In genomic region chr4:94639298-94639697, GRCh38 we compare ENCODE assay signal across 23 cellular contexts.
"Had no signal": no experiment of that assay in that cellular context is flagged by ENCODE, and none has a peak within 500 bp of the region (broad histone marks: within the 10 kb centered on the region; RNA-seq: fewer than 3 reads in every experiment).

No MANE protein-coding gene starts in this region.

- H3K27ac Mint-ChIP-seq: activated B cell treated with CpG ODN at 0.5 μM for 24 hours; activated CD4-positive, alpha-beta T cell treated with anti-CD3 and anti-CD28 coated beads, Interleukin-2, amount 10 ng/mL, durations not matched to agents 24 days and 14 days; activated CD8-positive, alpha-beta memory T cell treated with anti-CD3 and anti-CD28 coated beads, Interleukin-2, amount 10 ng/mL, durations not matched to agents 7 days and 5 days; activated naive CD4-positive, alpha-beta T cell treated with anti-CD3 and anti-CD28 coated beads, Interleukin-2, amount 50 U/mL, for 24 hours; activated T-cell treated with anti-CD3 and anti-CD28 coated beads, Interleukin-2, amount 50 U/mL, for 24 hours; activated T-helper 1 cell treated with anti-CD3 and anti-CD28 coated beads, Interleukin-12 subunit alpha, Interleukin-12 subunit beta, Interleukin-2, Interleukin-4 antibody, amounts not matched to agents 30 ng/mL and 10 ng/mL and 1 ng/mL, durations not matched to agents 14 hours and 24 hours and 36 hours; T-cell had no signal

- H3K4me3 ChIP-seq: breast epithelium, SK-N-MC had no signal

- H3K4me1 Mint-ChIP-seq: activated B cell treated with CpG ODN at 0.5 μM for 24 hours; activated CD4-positive, alpha-beta T cell treated with anti-CD3 and anti-CD28 coated beads, Interleukin-2, amount 10 ng/mL, durations not matched to agents 24 days and 14 days; activated CD8-positive, alpha-beta memory T cell treated with anti-CD3 and anti-CD28 coated beads, Interleukin-2, amount 10 ng/mL, durations not matched to agents 7 days and 5 days; activated naive CD4-positive, alpha-beta T cell treated with anti-CD3 and anti-CD28 coated beads, Interleukin-2, amount 50 U/mL, for 24 hours; T-cell had no signal

- H3K9me3 ChIP-seq: breast epithelium had no signal

- ATAC-seq: activated CD8-positive, alpha-beta memory T cell treated with anti-CD3 and anti-CD28 coated beads, Interleukin-2, amount 10 ng/mL, durations not matched to agents 7 days and 5 days; T-cell had no signal

- DNase-seq: activated B cell treated with CpG ODN at 0.5 μM for 24 hours; activated CD4-positive, alpha-beta T cell treated with anti-CD3 and anti-CD28 coated beads for 1 hour; activated CD4-positive, alpha-beta T cell treated with anti-CD3 and anti-CD28 coated beads, Interleukin-2, amount 10 ng/mL, durations not matched to agents 24 days and 14 days; activated CD4-positive, alpha-beta T cell treated with anti-CD3 and anti-CD28 coated beads, Interleukin-2, amount 50 U/mL, for 48 hours; activated CD8-positive, alpha-beta memory T cell treated with anti-CD3 and anti-CD28 coated beads, Interleukin-2, amount 10 ng/mL, durations not matched to agents 7 days and 5 days; activated effector memory CD4-positive, alpha-beta T cell treated with Interleukin-2 at 50 U/mL for 16 hours; activated naive CD4-positive, alpha-beta T cell; activated T-cell treated with anti-CD3 and anti-CD28 coated beads, Interleukin-2, amount 50 U/mL, for 24 hours; aorta; MM.1S; NCI-H1105; NCI-H1436; NCI-H1694 treated with DMSO at 0.1 percent for 48 hours; NCI-H2029 treated with DMSO at 0.1 percent for 48 hours; NCI-H510A treated with DMSO at 0.1 percent for 48 hours; NK-92 treated with Interleukin-12 subunit alpha and Interleukin-12 subunit beta, amount 100 ng/mL, for 24 hours; T-cell; T-helper 2 cell; T1000 had no signal

- H3K27ac ChIP-seq: breast epithelium, SK-N-MC had no signal

- H3K36me3 ChIP-seq: breast epithelium had no signal

- H3K27me3 Mint-ChIP-seq: activated B cell treated with CpG ODN at 0.5 μM for 24 hours; activated CD4-positive, alpha-beta T cell treated with anti-CD3 and anti-CD28 coated beads, Interleukin-2, amount 10 ng/mL, durations not matched to agents 24 days and 14 days; activated CD8-positive, alpha-beta memory T cell treated with anti-CD3 and anti-CD28 coated beads, Interleukin-2, amount 10 ng/mL, durations not matched to agents 7 days and 5 days; activated naive CD4-positive, alpha-beta T cell treated with anti-CD3 and anti-CD28 coated beads, Interleukin-2, amount 50 U/mL, for 24 hours; activated T-cell treated with anti-CD3 and anti-CD28 coated beads, Interleukin-2, amount 50 U/mL, for 24 hours; T-cell had no signal

- H3K4me3 Mint-ChIP-seq: activated B cell treated with CpG ODN at 0.5 μM for 24 hours; activated CD4-positive, alpha-beta T cell treated with anti-CD3 and anti-CD28 coated beads, Interleukin-2, amount 10 ng/mL, durations not matched to agents 24 days and 14 days; activated CD8-positive, alpha-beta memory T cell treated with anti-CD3 and anti-CD28 coated beads, Interleukin-2, amount 10 ng/mL, durations not matched to agents 7 days and 5 days; activated naive CD4-positive, alpha-beta T cell treated with anti-CD3 and anti-CD28 coated beads, Interleukin-2, amount 50 U/mL, for 24 hours; activated T-cell treated with anti-CD3 and anti-CD28 coated beads, Interleukin-2, amount 50 U/mL, for 24 hours; activated T-helper 1 cell treated with anti-CD3 and anti-CD28 coated beads, Interleukin-12 subunit alpha, Interleukin-12 subunit beta, Interleukin-2, Interleukin-4 antibody, amounts not matched to agents 30 ng/mL and 10 ng/mL and 1 ng/mL, durations not matched to agents 14 hours and 24 hours and 36 hours; T-cell had no signal

- H3K27me3 ChIP-seq: breast epithelium had no signal

- H3K4me1 ChIP-seq: breast epithelium had no signal

- H3K36me3 Mint-ChIP-seq: activated CD8-positive, alpha-beta memory T cell treated with anti-CD3 and anti-CD28 coated beads, Interleukin-2, amount 10 ng/mL, durations not matched to agents 7 days and 5 days had no signal

- H3K9me3 Mint-ChIP-seq: activated B cell treated with CpG ODN at 0.5 μM for 24 hours; activated CD4-positive, alpha-beta T cell treated with anti-CD3 and anti-CD28 coated beads, Interleukin-2, amount 10 ng/mL, durations not matched to agents 24 days and 14 days; activated naive CD4-positive, alpha-beta T cell treated with anti-CD3 and anti-CD28 coated beads, Interleukin-2, amount 50 U/mL, for 24 hours; activated T-cell treated with anti-CD3 and anti-CD28 coated beads, Interleukin-2, amount 50 U/mL, for 24 hours; activated T-helper 1 cell treated with anti-CD3 and anti-CD28 coated beads, Interleukin-12 subunit alpha, Interleukin-12 subunit beta, Interleukin-2, Interleukin-4 antibody, amounts not matched to agents 30 ng/mL and 10 ng/mL and 1 ng/mL, durations not matched to agents 14 hours and 24 hours and 36 hours; T-cell had no signal
